21 cellular contexts compared by ENCODE assay signal in genomic region chr12:30108666-30109065, GRCh38.
DNase-seq lines count a peak whose midpoint lies in the region; ATAC-seq and TF ChIP-seq lines count a peak whose summit lies in the region.
"Had no signal": no experiment of that assay in that cellular context is flagged by ENCODE, and none has a peak within 500 bp of the region (broad histone marks: within the 10 kb centered on the region; RNA-seq: fewer than 3 reads in every experiment).

No MANE protein-coding gene starts in this region.

- H3K4me3 ChIP-seq in SJCRH30 (no peak overlapping the region), astrocyte of the cerebellum (ENCODE audit: low read depth, low read length) (no peak overlapping the region)
- H3K4me3 ChIP-seq: BLaER1 had no signal

- H3K27me3 ChIP-seq in SJCRH30 = no peaks in the 10 kb centered on the region
- H3K27me3 ChIP-seq: BE2C, BLaER1 had no signal

- intact Hi-C loops in posterior cingulate gyrus (cut with DNase I) = no loop called here

- TF ChIP-seq CTCF in astrocyte of the cerebellum (IDR thresholded peaks at IDR 0.05; ENCODE audit: low read depth, low read length, missing control alignments) = no peak

- peaks cover 4% of the 10 kb centered on the region; the same call in 1 of the 2 replicates for H3K9me3 ChIP-seq in SJCRH30 (replicated peaks)
- H3K9me3 ChIP-seq: BE2C, BLaER1 had no signal

- H3K4me1 ChIP-seq in SJCRH30 = peaks cover 45% of the 10 kb centered on the region
- H3K4me1 ChIP-seq: BLaER1 had no signal

- peak overlapping the region; percentile 100 for H3K27ac ChIP-seq in SJCRH30
- H3K27ac ChIP-seq: BLaER1 had no signal

- no peak for ATAC-seq in GM21381 (IDR thresholded peaks at IDR 0.05; ENCODE audit: unreplicated experiment)
- ATAC-seq in HG03354 (IDR thresholded peaks at IDR 0.05; ENCODE audit: poor library complexity, severe bottlenecking, unreplicated experiment) = no peak

- DNase-seq in NCI-H69 (lab: John Stamatoyannopoulos, UW) (peak; percentile 11), SJCRH30 (peak; percentile 50 to 69), astrocyte of the cerebellum (ENCODE audit: low read depth) (peak; percentile 23), renal cortical epithelial cell (ENCODE audit: low read depth) (peak; percentile 1), posterior cingulate gyrus (no peak)
- DNase-seq: 8988T; ACHN; BE2C; C1 segment of cervical spinal cord; CD4-positive, alpha-beta memory T cell; CD4-positive, CD25-positive, alpha-beta regulatory T cell; CD8-positive, alpha-beta memory T cell; COR-L47; DMS 273 treated with DMSO at 0.1 percent for 48 hours; DMS153; DMS53; DMS79 treated with DMSO at 0.1 percent for 48 hours; GF-D8 had no signal

- H3K36me3 ChIP-seq in SJCRH30 = no peaks in the 10 kb centered on the region
- H3K36me3 ChIP-seq: BE2C, BLaER1 had no signal

- in situ Hi-C loops in astrocyte of the cerebellum (cut with HindIII; ENCODE audit: low sequenced_read_pairs) = no loop called here

Comparison
In these comparisons a context has a peak if more than half of its experiments do, and no peak if none do; other contexts are left out.
1. DNase-seq: peak in NCI-H69 (single experiment), SJCRH30 (2 of 2), astrocyte of the cerebellum (single experiment) and renal cortical epithelial cell (single experiment); none in posterior cingulate gyrus (0 of 10).